Comparison of ENCODE assay signal across 1 cellular context in the genomic region with DNA sequence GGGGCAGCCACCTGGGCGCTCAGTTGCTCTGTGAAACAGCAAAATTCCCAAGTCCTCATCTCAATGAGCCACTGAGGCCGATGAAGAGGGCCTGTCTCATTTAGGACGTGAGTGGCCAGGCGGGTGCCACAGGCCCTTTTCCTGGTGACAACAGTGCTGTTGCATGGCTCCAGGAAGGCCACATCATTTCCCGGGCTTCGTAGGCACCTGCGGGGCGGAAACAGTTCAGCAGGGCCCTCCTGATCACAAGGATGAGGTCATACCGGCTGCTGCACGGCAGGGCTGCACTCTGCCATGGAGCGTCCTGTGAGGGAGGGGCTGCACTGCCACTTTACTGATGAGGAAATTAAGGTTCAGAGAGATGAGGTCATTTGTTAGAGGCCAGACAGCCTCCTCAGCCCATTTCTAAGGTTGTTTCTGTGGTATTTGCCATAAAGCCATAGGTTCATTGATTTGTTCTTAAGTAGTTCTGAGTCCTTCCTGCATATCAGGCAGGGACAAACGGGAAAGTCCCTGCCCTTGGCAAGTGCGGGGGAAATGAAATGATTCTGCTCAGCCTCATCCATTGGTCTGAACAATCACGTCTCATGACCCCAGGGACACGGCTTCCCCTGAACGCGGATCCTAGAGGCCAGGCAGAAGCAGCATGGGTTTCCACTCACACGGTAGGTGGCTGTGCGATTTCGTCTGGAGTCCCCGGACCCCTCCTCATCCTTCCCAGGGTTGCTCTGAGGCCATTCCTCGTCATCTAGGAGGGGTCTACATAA.
TF ChIP-seq lines count a peak whose summit lies in the region.
"Not testable (repeated sequence)": the region's sequence is repeated elsewhere in the genome, so short reads cannot be mapped to it uniquely, and the experiment has no call there.

No MANE protein-coding gene starts in this region.

TF ChIP-seq in K562, 482 proteins besides CTCF, POLR2A, EP300 and RAD21:
- TF ChIP-seq CREM (IDR thresholded peaks at IDR 0.05; ENCODE audit: low read depth) (0 out of 2 replicates have a peak, but pooled peaks have one; percentile 10), JUND (IDR thresholded peaks at IDR 0.05; ENCODE audit: borderline replicate concordance, low read depth, low read length) (0 out of 2 replicates have a peak, but pooled peaks have one; percentile 14), ATF7 (IDR thresholded peaks at IDR 0.05) (peak; percentile 85)
- TF ChIP-seq JUND (tag; IDR thresholded peaks at IDR 0.05; ENCODE audit: borderline replicate concordance, low read depth, low read length): not testable (repeated sequence)
- TF ChIP-seq, protein P1, sequence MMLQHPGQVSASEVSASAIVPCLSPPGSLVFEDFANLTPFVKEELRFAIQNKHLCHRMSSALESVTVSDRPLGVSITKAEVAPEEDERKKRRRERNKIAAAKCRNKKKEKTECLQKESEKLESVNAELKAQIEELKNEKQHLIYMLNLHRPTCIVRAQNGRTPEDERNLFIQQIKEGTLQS (IDR thresholded peaks at IDR 0.05): peak; percentile 70; the same call in 1 of the 2 replicates
- TF ChIP-seq, protein P1 (CRISPR knock-in tag; conservative IDR thresholded peaks at IDR 0.05): not testable (repeated sequence)
TF ChIP-seq in K562: peak in this region for 4; not testable (repeated sequence) for 478.
